Comparison of ENCODE assay signal across 10 cellular contexts in genomic region chr2:85998071-85998991, GRCh38.
DNase-seq lines count a peak whose midpoint lies in the region; ATAC-seq and TF ChIP-seq lines count a peak whose summit lies in the region.
"Had no signal": no experiment of that assay in that cellular context is flagged by ENCODE, and none has a peak within 500 bp of the region (broad histone marks: within the 10 kb centered on the region; RNA-seq: fewer than 3 reads in every experiment).

No MANE protein-coding gene starts in this region.

- peak; percentile 56 for ATAC-seq in left lung
- no peak for ATAC-seq in HG03432 (IDR thresholded peaks at IDR 0.05; ENCODE audit: unreplicated experiment)
- no peak for ATAC-seq in HG03342 (IDR thresholded peaks at IDR 0.05; ENCODE audit: unreplicated experiment)

- H3K27me3 Mint-ChIP-seq in activated CD4-positive, alpha-beta T cell treated with anti-CD3 and anti-CD28 coated beads, Interleukin-2, amount 10 ng/mL, durations not matched to agents 24 days and 14 days: no peaks in the 10 kb centered on the region

- TF ChIP-seq CTCF in left lung (IDR thresholded peaks at IDR 0.05): no peak

- peaks cover 69% of the 10 kb centered on the region for H3K4me1 Mint-ChIP-seq in activated CD4-positive, alpha-beta T cell treated with anti-CD3 and anti-CD28 coated beads, Interleukin-2, amount 10 ng/mL, durations not matched to agents 24 days and 14 days

- H3K27me3 ChIP-seq in left lung (no peaks in the 10 kb centered on the region), thymus (ENCODE audit: control insufficient read depth, insufficient read depth) (no peaks in the 10 kb centered on the region)

- H3K9me3 ChIP-seq in left lung (no peaks in the 10 kb centered on the region), thymus (ENCODE audit: control insufficient read depth) (no peaks in the 10 kb centered on the region)

- H3K4me1 ChIP-seq in left lung (peaks cover 46 to 69% of the 10 kb centered on the region in 2 donors), thymus (ENCODE audit: control insufficient read depth, insufficient read depth, low read length) (peaks cover 32% of the 10 kb centered on the region)

- H3K36me3 Mint-ChIP-seq in activated CD4-positive, alpha-beta T cell treated with anti-CD3 and anti-CD28 coated beads, Interleukin-2, amount 10 ng/mL, durations not matched to agents 24 days and 14 days (ENCODE audit: low read depth): peaks cover 6% of the 10 kb centered on the region

- H3K27ac ChIP-seq in left lung: peak overlapping the region; percentile 81 to 90
- peak overlapping the region; percentile 81 for H3K27ac ChIP-seq in thymus (ENCODE audit: low read depth)
- H3K27ac ChIP-seq: C4-2B had no signal

- H3K9me3 Mint-ChIP-seq in activated CD4-positive, alpha-beta T cell treated with anti-CD3 and anti-CD28 coated beads, Interleukin-2, amount 10 ng/mL, durations not matched to agents 24 days and 14 days: peaks cover 3% of the 10 kb centered on the region

- intact Hi-C loops in activated CD4-positive, alpha-beta T cell treated with anti-CD3 and anti-CD28 coated beads, Interleukin-2, amount 10 ng/mL, durations not matched to agents 24 days and 14 days (cut with micrococcal nuclease): loop anchor here (5.0 kb wide), 1 partner anchor 146 kb away; no protein-coding TSS in a partner anchor
- intact Hi-C loops in left lung (cut with DNase I): no loop called here

- H3K36me3 ChIP-seq in left lung (no peaks in the 10 kb centered on the region), thymus (ENCODE audit: control insufficient read depth, insufficient read depth) (no peaks in the 10 kb centered on the region)

- H3K4me3 ChIP-seq in left lung (no peak overlapping the region), thymus (ENCODE audit: low read length) (no peak overlapping the region)

- WGBS in thymus: 89% methylated on average over 18 of the region's 18 CpGs

- peak; percentile 70 for DNase-seq in activated CD4-positive, alpha-beta T cell treated with anti-CD3 and anti-CD28 coated beads, Interleukin-2, amount 10 ng/mL, durations not matched to agents 24 days and 14 days
- DNase-seq in activated CD4-positive, alpha-beta T cell treated with anti-CD3 and anti-CD28 coated beads, Interleukin-2, amount 50 U/mL, for 48 hours: no peak
- DNase-seq in amniotic stem cell (lab: John Stamatoyannopoulos, UW) (peak; percentile 25), left lung (peak in 1 of 2 donors; percentile 64), NOMO-1 (lab: John Stamatoyannopoulos, UW; ENCODE audit: unreplicated experiment in 2 of 2) (no peak)
- DNase-seq: NCI-H2107 had no signal

- peak overlapping the region; percentile 83 for H3K27ac Mint-ChIP-seq in activated CD4-positive, alpha-beta T cell treated with anti-CD3 and anti-CD28 coated beads, Interleukin-2, amount 10 ng/mL, durations not matched to agents 24 days and 14 days

- peak overlapping the region; percentile 42 for H3K4me3 Mint-ChIP-seq in activated CD4-positive, alpha-beta T cell treated with anti-CD3 and anti-CD28 coated beads, Interleukin-2, amount 10 ng/mL, durations not matched to agents 24 days and 14 days

Comparison
In these comparisons a context has a peak if more than half of its experiments do, and no peak if none do; other contexts are left out.
1. DNase-seq: peak in activated CD4-positive, alpha-beta T cell treated with anti-CD3 and anti-CD28 coated beads, Interleukin-2, amount 10 ng/mL, durations not matched to agents 24 days and 14 days (single experiment) and amniotic stem cell (single experiment); none in activated CD4-positive, alpha-beta T cell treated with anti-CD3 and anti-CD28 coated beads, Interleukin-2, amount 50 U/mL, for 48 hours (0 of 2) and NOMO-1 (0 of 2).